In the genomic region with DNA sequence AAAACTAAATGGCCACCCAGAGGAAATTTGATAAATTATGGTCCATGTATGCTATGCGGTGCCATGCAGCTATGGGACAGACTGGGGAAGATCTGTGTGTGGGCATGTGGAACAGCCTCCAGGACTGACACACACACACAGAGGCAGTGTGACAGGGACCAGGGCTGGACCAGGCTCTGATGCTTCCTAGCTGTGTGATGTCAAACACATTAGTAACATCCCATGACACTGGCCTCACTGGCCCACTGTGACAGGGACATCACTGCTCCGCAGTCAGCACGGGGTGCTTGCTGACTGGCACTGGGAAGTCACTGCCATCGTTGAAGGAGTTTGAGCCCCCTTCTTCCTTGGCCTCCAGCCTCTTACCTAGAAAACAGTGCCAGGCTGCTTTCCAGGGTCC, we compare ENCODE assay signal across 29 cellular contexts. TPM values are rescaled to one million over a fixed set of nuclear protein-coding genes. Genes with fewer than 3 reads are reported as not detected.
"Had no signal": no experiment of that assay in that cellular context is flagged by ENCODE, and none has a peak within 500 bp of the region (broad histone marks: within the 10 kb centered on the region; RNA-seq: fewer than 3 reads in every experiment).

No MANE protein-coding gene starts in this region.

- FAIRE-seq: endometrium, frontal cortex, islet of Langerhans had no signal

- H3K27ac ChIP-seq: ascending aorta, brain microvascular endothelial cell, epithelial cell of prostate, esophagus squamous epithelium, skin epidermis, suprapubic skin, uterus, WERI-Rb-1 had no signal

- H3K36me3 ChIP-seq: ascending aorta, brain microvascular endothelial cell, esophagus squamous epithelium, suprapubic skin, uterus, WERI-Rb-1 had no signal

- ATAC-seq: activated CD4-positive, CD25-positive, alpha-beta regulatory T cell treated with anti-CD3 and anti-CD28 coated beads, Interleukin-2, amount 50 U/mL, for 24 hours; left cardiac atrium; naive thymus-derived CD4-positive, alpha-beta T cell; sciatic nerve; stimulated activated effector memory CD8-positive, alpha-beta T cell treated with anti-CD3 and anti-CD28 coated beads, Interleukin-12 subunit alpha, Interleukin-12 subunit beta, amount 100 ng/mL, for 72 hours; T-helper 17 cell had no signal

- DNase-seq: activated CD4-positive, alpha-beta memory T cell treated with anti-CD3 and anti-CD28 coated beads for 36 hours; activated CD4-positive, alpha-beta T cell treated with anti-CD3 and anti-CD28 coated beads, Interleukin-2, amount 10 ng/mL, durations not matched to agents 24 days and 14 days; activated CD8-positive, alpha-beta memory T cell treated with anti-CD3 and anti-CD28 coated beads, Interleukin-2, amount 50 U/mL, for 4 hours; activated effector memory CD4-positive, alpha-beta T cell treated with anti-CD3 and anti-CD28 coated beads, Interleukin-2, amount 50 U/mL, for 16 hours; activated naive CD4-positive, alpha-beta T cell treated with anti-CD3 and anti-CD28 coated beads, Interleukin-2, amount 10 ng/mL, durations not matched to agents 7 days and 5 days; activated naive CD8-positive, alpha-beta T cell treated with anti-CD3 and anti-CD28 coated beads, Interleukin-2, amount 10 ng/mL, durations not matched to agents 7 days and 5 days; activated T-cell treated with anti-CD3 and anti-CD28 coated beads, Interleukin-2, amount 50 U/mL, for 1 hour; brain microvascular endothelial cell; effector CD8-positive, alpha-beta T cell; esophagus squamous epithelium; glutamatergic neuron; left cardiac atrium; midbrain; naive thymus-derived CD4-positive, alpha-beta T cell; stimulated activated CD4-positive, alpha-beta T cell treated with anti-CD3 and anti-CD28 coated beads, Interleukin-4, amount 100 ng/mL, for 24 hours; T-helper 17 cell; T1000; uterus had no signal

- H3K4me3 ChIP-seq: ascending aorta, esophagus squamous epithelium, skin epidermis, suprapubic skin, uterus had no signal

- H3K9me3 ChIP-seq: ascending aorta, esophagus squamous epithelium, suprapubic skin, uterus had no signal

- H3K27me3 ChIP-seq: uterus had no signal

RNA-seq across cellular contexts. Expression of a gene that starts 13.9 kb away (rescaled TPM):
- polyA plus RNA-seq: naive thymus-derived CD4-positive, alpha-beta T cell had no signal
